ENCODE assay signal across 8 cellular contexts in genomic region chr16:72876221-72876620, GRCh38.
DNase-seq lines count a peak whose midpoint lies in the region; ATAC-seq and TF ChIP-seq lines count a peak whose summit lies in the region.

No MANE protein-coding gene starts in this region.

- no peak for TF ChIP-seq CTCF in ascending aorta (IDR thresholded peaks at IDR 0.05)

- peaks cover 0 to 55% (median 0%) of the 10 kb centered on the region in 11 experiments; a peak in 3 of 22 replicates for H4K20me1 ChIP-seq in BLaER1 treated with 17β-estradiol and CSF1 and Interleukin-3, amounts not matched to agents 10 nM and 100 nM

- H3K4me3 ChIP-seq in BLaER1 treated with 17β-estradiol and CSF1 and Interleukin-3, amounts not matched to agents 10 nM and 100 nM: 0 out of 20 replicates have a peak overlapping the region, but pooled peaks of 1 of the 10 experiments have one; percentile 4
- H3K4me3 ChIP-seq in ascending aorta: no peak overlapping the region

- peak overlapping the region in 7 of 11 experiments; percentile 17 to 40 (median 29); a peak in 9 of 22 replicates for H3K9ac ChIP-seq in BLaER1 treated with 17β-estradiol and CSF1 and Interleukin-3, amounts not matched to agents 10 nM and 100 nM

- no peaks in the 10 kb centered on the region for H3K27me3 ChIP-seq in BLaER1 treated with 17β-estradiol and CSF1 and Interleukin-3, amounts not matched to agents 10 nM and 100 nM
- no peaks in the 10 kb centered on the region for H3K27me3 ChIP-seq in ascending aorta

- peaks cover 0 to 20% (median 0%) of the 10 kb centered on the region in 11 experiments; a peak in 6 of 22 replicates for H3K9me3 ChIP-seq in BLaER1 treated with 17β-estradiol and CSF1 and Interleukin-3, amounts not matched to agents 10 nM and 100 nM (replicated peaks in 1 of 11)
- no peaks in the 10 kb centered on the region for H3K9me3 ChIP-seq in ascending aorta

- H3K27ac ChIP-seq in BLaER1 treated with 17β-estradiol and CSF1 and Interleukin-3, amounts not matched to agents 10 nM and 100 nM: peak overlapping the region in 10 of 11 experiments; percentile 16 to 75 (median 62); a peak in 18 of 22 replicates
- peak overlapping the region; percentile 40 to 71 for H3K27ac ChIP-seq in ascending aorta

- ATAC-seq in HG02885 (IDR thresholded peaks at IDR 0.05; ENCODE audit: poor library complexity, unreplicated experiment): peak; percentile 50
- no peak for ATAC-seq in HG02571 (IDR thresholded peaks at IDR 0.05; ENCODE audit: unreplicated experiment)

- intact Hi-C loops in ascending aorta (cut with DNase I): loop anchor here (2.0 kb wide), 1 partner anchor 27 kb away; no protein-coding TSS in a partner anchor

- H3K36me3 ChIP-seq in BLaER1 treated with 17β-estradiol and CSF1 and Interleukin-3, amounts not matched to agents 10 nM and 100 nM: peaks cover 0 to 56% (median 0%) of the 10 kb centered on the region in 11 experiments; a peak in 5 of 22 replicates
- no peaks in the 10 kb centered on the region for H3K36me3 ChIP-seq in ascending aorta

- H3K4me1 ChIP-seq in BLaER1 treated with 17β-estradiol and CSF1 and Interleukin-3, amounts not matched to agents 10 nM and 100 nM: peaks cover 41 to 55% (median 49%) of the 10 kb centered on the region in 10 experiments
- peaks cover 0 to 35% of the 10 kb centered on the region in 2 donors for H3K4me1 ChIP-seq in ascending aorta

- H3K4me2 ChIP-seq in BLaER1 treated with 17β-estradiol and CSF1 and Interleukin-3, amounts not matched to agents 10 nM and 100 nM: peak overlapping the region; percentile 72 to 92 (median 82)

- DNase-seq in ascending aorta (ENCODE audit: low spot score in 2 of 2): peak in 1 of 2 donors; percentile 83
- DNase-seq in mucosa of gallbladder (ENCODE audit: low spot score): peak; percentile 58
- no peak for DNase-seq in activated CD4-positive, CD25-positive, alpha-beta regulatory T cell (lab: John Stamatoyannopoulos, UW)
- DNase-seq in NCI-H2107 (lab: John Stamatoyannopoulos, UW): no peak
- DNase-seq in activated gamma-delta T cell treated with Interleukin-2 at 50 U/mL for 16 hours: no peak
